Comparison of ENCODE assay signal across 14 cellular contexts in genomic region chr4:147741190-147741788, GRCh38. TPM values are rescaled to one million over a fixed set of nuclear protein-coding genes. Genes with fewer than 3 reads are reported as not detected.
DNase-seq lines count a peak whose midpoint lies in the region; ATAC-seq and TF ChIP-seq lines count a peak whose summit lies in the region.
"Had no signal": no experiment of that assay in that cellular context is flagged by ENCODE, and none has a peak within 500 bp of the region (broad histone marks: within the 10 kb centered on the region; RNA-seq: fewer than 3 reads in every experiment).

No MANE protein-coding gene starts in this region.

- peaks cover 100% of the 10 kb centered on the region for H3K79me2 ChIP-seq in GM23248 (ENCODE audit: insufficient read depth)

- H3K4me1 Mint-ChIP-seq in endothelial cell (ENCODE audit: unreplicated experiment) = peaks cover 9% of the 10 kb centered on the region

- H4K20me1 ChIP-seq in GM23248 (ENCODE audit: insufficient read depth) = 0 out of 2 replicates have a peak, but pooled peaks cover 6% of the 10 kb centered on the region

- H3K9me3 Mint-ChIP-seq in endothelial cell (ENCODE audit: unreplicated experiment) = no peaks in the 10 kb centered on the region
- H3K9me3 Mint-ChIP-seq: activated T-helper 17 cell treated with anti-CD3 and anti-CD28 coated beads, Interleukin-2, amount 50 U/mL, for 72 hours had no signal

- peaks cover 23% of the 10 kb centered on the region for H3F3A ChIP-seq in GM23248 (ENCODE audit: insufficient read depth)

- WGBS in GM23248 (ENCODE audit: low coverage in 1 of 2, low lambda C conversion rate in 2 of 2, missing lambda C conversion rate in 2 of 2), 2 experiments = 92 to 100% methylated on average over 1 of the region's 1 CpG

- DNase-seq in GM23248 (peak; percentile 42), RPMI7951 (ENCODE audit: low read depth) (peak; percentile 46), endothelial cell (ENCODE audit: low spot score) (no peak), non-pigmented ciliary epithelial cell (ENCODE audit: low read depth) (peak; percentile 60), left cardiac atrium (no peak)
- DNase-seq in activated effector memory CD4-positive, alpha-beta T cell treated with Interleukin-2 at 50 U/mL for 16 hours = no peak
- DNase-seq: activated CD4-positive, CD25-positive, alpha-beta regulatory T cell treated with anti-CD3 and anti-CD28 coated beads, Interleukin-2, amount 50 U/mL, for 72 hours; esophagus squamous epithelium; NCI-H1436 treated with DMSO at 0.1 percent for 48 hours; NCI-H774 had no signal

- in situ Hi-C loops in GM23248 (cut with MboI) = no loop called here

- intact Hi-C loops in left cardiac atrium (cut with DNase I) = no loop called here

- no peak overlapping the region for H2AFZ ChIP-seq in GM23248

- H3K27me3 Mint-ChIP-seq in endothelial cell (ENCODE audit: unreplicated experiment) = peaks cover 6% of the 10 kb centered on the region
- H3K27me3 Mint-ChIP-seq: activated T-helper 17 cell treated with anti-CD3 and anti-CD28 coated beads, Interleukin-2, amount 50 U/mL, for 72 hours had no signal

- peaks cover 28% of the 10 kb centered on the region for H3K4me1 ChIP-seq in GM23248 (ENCODE audit: insufficient read depth)

- H3K27me3 ChIP-seq in GM23248 (replicated peaks; ENCODE audit: insufficient read depth) = no peaks in the 10 kb centered on the region
- H3K27me3 ChIP-seq: cardiac muscle cell, esophagus squamous epithelium, right atrium auricular region had no signal

- no peak overlapping the region for H3K4me3 ChIP-seq in GM23248
- H3K4me3 ChIP-seq: cardiac muscle cell, esophagus squamous epithelium, right atrium auricular region had no signal

- ATAC-seq in HG02571 (IDR thresholded peaks at IDR 0.05; ENCODE audit: unreplicated experiment) (no peak), left cardiac atrium (no peak)

- H3K4me2 ChIP-seq in GM23248 (ENCODE audit: unreplicated experiment) = peak overlapping the region; percentile 9

- no peaks in the 10 kb centered on the region for H3K36me3 ChIP-seq in GM23248 (ENCODE audit: low read depth)
- H3K36me3 ChIP-seq: cardiac muscle cell, esophagus squamous epithelium, right atrium auricular region had no signal

- no peaks in the 10 kb centered on the region for H3K36me3 Mint-ChIP-seq in endothelial cell (ENCODE audit: low read depth, unreplicated experiment)

- peak overlapping the region; percentile 37 for H3K27ac ChIP-seq in GM23248
- H3K27ac ChIP-seq: cardiac muscle cell had no signal

- no peak overlapping the region for H3K9ac ChIP-seq in GM23248

- H3K9me3 ChIP-seq in GM23248 (ENCODE audit: low read depth) = no peaks in the 10 kb centered on the region
- H3K9me3 ChIP-seq: esophagus squamous epithelium, right atrium auricular region had no signal

- H3K27ac Mint-ChIP-seq in endothelial cell (ENCODE audit: unreplicated experiment) = peak overlapping the region; percentile 24
- H3K27ac Mint-ChIP-seq: activated T-helper 17 cell treated with anti-CD3 and anti-CD28 coated beads, Interleukin-2, amount 50 U/mL, for 72 hours had no signal

- no peak for TF ChIP-seq CTCF in endothelial cell (IDR thresholded peaks at IDR 0.05; ENCODE audit: unreplicated experiment)

- no peaks in the 10 kb centered on the region for H3K9me2 ChIP-seq in GM23248 (ENCODE audit: insufficient read depth)

- no peak overlapping the region for H3K4me3 Mint-ChIP-seq in endothelial cell (ENCODE audit: unreplicated experiment)
- H3K4me3 Mint-ChIP-seq: activated T-helper 17 cell treated with anti-CD3 and anti-CD28 coated beads, Interleukin-2, amount 50 U/mL, for 72 hours had no signal

RNA-seq across cellular contexts. Expression of gene ARHGAP10, which starts 9.4 kb away (rescaled TPM):
- total RNA-seq in GM23248 (2014; rRNA removed; shearing (Covaris generic)) = 21.0 and 24.8 TPM in 2 replicates
- polyA plus RNA-seq in GM23248 (2016; fragmentation: Nextera tagmentation; extraction: Ambion mirVana) = 17.0 and 19.5 TPM in 2 replicates
- total RNA-seq in RPMI7951 (2014; rRNA removed; shearing (Covaris generic)) = 16.1 and 16.9 TPM in 2 replicates
- total RNA-seq in endothelial cell (ENCODE audit: unreplicated experiment) = 4.6 TPM
- total RNA-seq in left cardiac atrium = 10 to 100 TPM; 41.4 to 46.5 TPM

RNA-seq across cellular contexts. Expression of gene PRMT9, which starts 57.3 kb away (rescaled TPM):
- 6.4 and 8.6 TPM in 2 replicates for total RNA-seq in GM23248 (2014; rRNA removed; shearing (Covaris generic))
- polyA plus RNA-seq in GM23248 (2016; fragmentation: Nextera tagmentation; extraction: Ambion mirVana) = 5.0 and 6.0 TPM in 2 replicates
- total RNA-seq in RPMI7951 (2014; rRNA removed; shearing (Covaris generic)) = 6.0 and 6.5 TPM in 2 replicates
- total RNA-seq in endothelial cell (ENCODE audit: unreplicated experiment) (8.3 TPM), left cardiac atrium (1 to 10 TPM; 6.1 to 7.5 TPM)

Comparison
In these comparisons a context has a peak if more than half of its experiments do, and no peak if none do; other contexts are left out.
1. DNase-seq: peak in GM23248 (single experiment), RPMI7951 (single experiment) and non-pigmented ciliary epithelial cell (single experiment); none in endothelial cell (single experiment), activated effector memory CD4-positive, alpha-beta T cell treated with Interleukin-2 at 50 U/mL for 16 hours (single experiment) and left cardiac atrium (single experiment).